8 cellular contexts compared by ENCODE assay signal in genomic region chr16:58773870-58774269, GRCh38.
"Had no signal": no experiment of that assay in that cellular context is flagged by ENCODE, and none has a peak within 500 bp of the region (broad histone marks: within the 10 kb centered on the region; RNA-seq: fewer than 3 reads in every experiment).

No MANE protein-coding gene starts in this region.

- H3K4me3 ChIP-seq: GM23338 had no signal

- DNase-seq: H9, HCEC 1CT, KBM-7 had no signal

- FAIRE-seq: H1, H54, HTR-8/SVneo had no signal

- H3K9ac ChIP-seq: KMS-11 had no signal

- ATAC-seq: GM23338 had no signal

- H3K4me2 ChIP-seq: GM23338, KMS-11 had no signal

- H3K27ac ChIP-seq: KMS-11 had no signal
